In genomic region chr20:32777177-32777956, GRCh38 we compare ENCODE assay signal across 17 cellular contexts. TPM values are rescaled to one million over a fixed set of nuclear protein-coding genes. Genes with fewer than 3 reads are reported as not detected.
DNase-seq lines count a peak whose midpoint lies in the region; ATAC-seq, FAIRE-seq and TF ChIP-seq lines count a peak whose summit lies in the region.
"Had no signal": no experiment of that assay in that cellular context is flagged by ENCODE, and none has a peak within 500 bp of the region (broad histone marks: within the 10 kb centered on the region; RNA-seq: fewer than 3 reads in every experiment).

No MANE protein-coding gene starts in this region.

- H2AK5ac ChIP-seq in H1 (ENCODE audit: low read depth, low read length): no peak overlapping the region

- H3K79me2 ChIP-seq in H1 (ENCODE audit: control insufficient read depth in 1 of 2, insufficient read depth in 2 of 2, low read length in 2 of 2): peaks cover 46 to 100% of the 10 kb centered on the region in 2 experiments

- no peak overlapping the region for H3K14ac ChIP-seq in H1 (ENCODE audit: insufficient read length)

- no peak for TF ChIP-seq RAD21 in H1 (IDR thresholded peaks at IDR 0.05 in 1 of 2, conservative IDR thresholded peaks at IDR 0.05 in 1 of 2; ENCODE audit: low read depth in 2 of 2, low read length in 2 of 2)

- peak overlapping the region in 2 of 11 experiments; percentile 13 to 45; a peak in 3 of 22 replicates for H3K9ac ChIP-seq in BLaER1 treated with 17β-estradiol and CSF1 and Interleukin-3, amounts not matched to agents 10 nM and 100 nM
- H3K9ac ChIP-seq in HUES64 (ENCODE audit: low read depth, low read length): no peak overlapping the region
- no peak overlapping the region for H3K9ac ChIP-seq in H1 (replicated peaks in 1 of 4; ENCODE audit: extremely low read depth in 1 of 4, low read depth in 3 of 4, low read length in 3 of 4)
- H3K9ac ChIP-seq: GM23248, SK-N-SH had no signal

- peak overlapping the region in 1 of 11 experiments; percentile 24; a peak in 2 of 22 replicates for H3K27ac ChIP-seq in BLaER1 treated with 17β-estradiol and CSF1 and Interleukin-3, amounts not matched to agents 10 nM and 100 nM
- H3K27ac ChIP-seq in HUES64 (ENCODE audit: low read depth, low read length) (peak overlapping the region; percentile 27), H1 (ENCODE audit: low read depth, low read length) (no peak overlapping the region; the same call in 1 of the 2 replicates)
- H3K27ac ChIP-seq: ascending aorta, dorsolateral prefrontal cortex, GM23248, neutrophil had no signal

- peaks cover 7% of the 10 kb centered on the region for H3K79me1 ChIP-seq in H1 (ENCODE audit: low read depth, low read length)

- TF ChIP-seq CTCF in H1 (IDR thresholded peaks at IDR 0.05; ENCODE audit: control extremely low read depth in 1 of 3, insufficient read depth in 1 of 3, low read depth in 1 of 3, low read length in 3 of 3): no peak
- no peak for TF ChIP-seq CTCF in mucosa of descending colon (IDR thresholded peaks at IDR 0.05)

- H2BK15ac ChIP-seq in H1 (ENCODE audit: low read length): no peak overlapping the region

- H2BK5ac ChIP-seq in H1 (ENCODE audit: low read depth, low read length): no peak overlapping the region

- H2BK20ac ChIP-seq in H1 (ENCODE audit: low read length): no peak overlapping the region

- H2AFZ ChIP-seq in H1 (ENCODE audit: low read length): no peak overlapping the region
- H2AFZ ChIP-seq: GM23248 had no signal

- H2BK12ac ChIP-seq in H1 (ENCODE audit: low read depth, low read length): no peak overlapping the region

- no peak overlapping the region for H4K8ac ChIP-seq in H1 (ENCODE audit: extremely low read depth, insufficient read depth, low read length)

- H4K20me1 ChIP-seq in BLaER1 treated with 17β-estradiol and CSF1 and Interleukin-3, amounts not matched to agents 10 nM and 100 nM: peaks cover 0 to 18% (median 0%) of the 10 kb centered on the region in 11 experiments; a peak in 4 of 22 replicates
- H4K20me1 ChIP-seq in H1 (replicated peaks in 1 of 2; ENCODE audit: control insufficient read depth in 1 of 2, insufficient read depth in 2 of 2, low read length in 2 of 2): peaks cover 65 to 68% of the 10 kb centered on the region in 2 experiments

- H2BK120ac ChIP-seq in H1 (replicated peaks; ENCODE audit: low read depth, low read length): no peak overlapping the region

- H3K27me3 ChIP-seq in BLaER1 treated with 17β-estradiol and CSF1 and Interleukin-3, amounts not matched to agents 10 nM and 100 nM: no peaks in the 10 kb centered on the region
- no peaks in the 10 kb centered on the region for H3K27me3 ChIP-seq in HUES64 (ENCODE audit: insufficient read depth, low read length)
- H3K27me3 ChIP-seq in H1 (replicated peaks in 1 of 4; ENCODE audit: control insufficient read depth in 3 of 4, extremely low read depth in 1 of 4, insufficient read depth in 3 of 4, low read length in 3 of 4): no peaks in the 10 kb centered on the region
- H3K27me3 ChIP-seq: ascending aorta, dorsolateral prefrontal cortex, neutrophil had no signal

- DNase-seq in H1 (ENCODE audit: low read depth in 1 of 2, low spot score in 2 of 2) (no peak), mucosa of descending colon (no peak), LoVo (ENCODE audit: low spot score) (no peak), RPMI8226 (no peak), cerebellar nuclear complex (lab: John Stamatoyannopoulos, UW) (no peak)
- DNase-seq: activated CD8-positive, alpha-beta memory T cell treated with anti-CD3 and anti-CD28 coated beads for 24 hours; DMS79 treated with DMSO at 0.1 percent for 48 hours; dorsolateral prefrontal cortex; NCI-H1417 treated with DMSO at 0.1 percent for 48 hours had no signal

- H3K4me1 ChIP-seq in BLaER1 treated with 17β-estradiol and CSF1 and Interleukin-3, amounts not matched to agents 10 nM and 100 nM: peaks cover 36 to 68% (median 57%) of the 10 kb centered on the region in 10 experiments
- H3K4me1 ChIP-seq in HUES64 (ENCODE audit: insufficient read depth, low read length): peaks cover 59% of the 10 kb centered on the region
- H3K4me1 ChIP-seq in H1 (replicated peaks in 1 of 4; ENCODE audit: control insufficient read depth in 3 of 4, insufficient read depth in 4 of 4, low read length in 3 of 4): peaks cover 24 to 50% (median 34%) of the 10 kb centered on the region in 4 experiments
- H3K4me1 ChIP-seq in mucosa of descending colon (ENCODE audit: low read depth): no peaks in the 10 kb centered on the region
- H3K4me1 ChIP-seq: ascending aorta had no signal

- TF ChIP-seq POLR2A in H1 (IDR thresholded peaks at IDR 0.05; ENCODE audit: control extremely low read depth in 1 of 2, low read depth in 2 of 2, low read length in 2 of 2): no peak

- ATAC-seq in mucosa of descending colon (peak; percentile 14), GM18502 (IDR thresholded peaks at IDR 0.05; ENCODE audit: poor library complexity, unreplicated experiment) (no peak)

- 88% methylated on average over 8 of the region's 8 CpGs for WGBS in HUES64
- WGBS in H1 (ENCODE audit: extremely low coverage in 1 of 2, insufficient coverage in 1 of 2, insufficient read length in 1 of 2, insufficient replicate concordance in 2 of 2, low coverage in 1 of 2, low lambda C conversion rate in 2 of 2, missing lambda C conversion rate in 1 of 2), 2 experiments: 87% methylated on average over 8 of the region's 8 CpGs; no CpG with 5 or more reads in 1 of the 2 experiments

- H4K91ac ChIP-seq in H1 (replicated peaks; ENCODE audit: insufficient read length, low read length): no peak overlapping the region

- H4K5ac ChIP-seq in H1 (ENCODE audit: insufficient read length, low read depth, low read length): no peak overlapping the region

- H3K9me3 ChIP-seq in BLaER1 treated with 17β-estradiol and CSF1 and Interleukin-3, amounts not matched to agents 10 nM and 100 nM (replicated peaks in 1 of 11): no peaks in the 10 kb centered on the region
- H3K9me3 ChIP-seq in HUES64 (ENCODE audit: insufficient read depth, low read depth, low read length): no peaks in the 10 kb centered on the region
- H3K9me3 ChIP-seq in H1 (ENCODE audit: insufficient read depth in 2 of 2, low read depth in 1 of 2, low read length in 1 of 2): no peaks in the 10 kb centered on the region
- H3K9me3 ChIP-seq in mucosa of descending colon: no peaks in the 10 kb centered on the region
- H3K9me3 ChIP-seq: ascending aorta, neutrophil, SK-N-SH had no signal

- POLR2A ChIA-PET in H1 (lab: Charles Lee; ENCODE audit: partially characterized antibody): interaction anchor here (1.0 to 9.3 kb wide), 18 partner anchors 11 to 104 kb away, joined by 3 to 209 read pairs (median 6); partner anchors contain the start of genes C20orf203, COMMD7 and DNMT3B

- CTCF ChIA-PET in H1 (lab: Charles Lee; ENCODE audit: partially characterized antibody): interaction anchor here (0.6 to 9.4 kb wide), 28 partner anchors 9 to 116 kb away, joined by 3 to 221 read pairs (median 8); partner anchors contain the start of genes C20orf203, COMMD7 and EFCAB8

- H3K4me2 ChIP-seq in BLaER1 treated with 17β-estradiol and CSF1 and Interleukin-3, amounts not matched to agents 10 nM and 100 nM: peak overlapping the region; percentile 54 to 80 (median 65)
- peak overlapping the region; percentile 9 to 31; a peak in 3 of 4 replicates for H3K4me2 ChIP-seq in H1 (ENCODE audit: insufficient read depth in 1 of 2, low read depth in 2 of 2, low read length in 2 of 2)
- H3K4me2 ChIP-seq: SK-N-SH had no signal

- no peak for FAIRE-seq in H1 (lab: Jason Lieb, UNC)

- H3K56ac ChIP-seq in H1 (replicated peaks; ENCODE audit: insufficient read length, low read depth, low read length): no peak overlapping the region

- no peak for TF ChIP-seq EP300 in H1 (IDR thresholded peaks at IDR 0.05; ENCODE audit: borderline replicate concordance in 1 of 2, low read depth in 2 of 2, low read length in 2 of 2)

- H3K36me3 ChIP-seq in BLaER1 treated with 17β-estradiol and CSF1 and Interleukin-3, amounts not matched to agents 10 nM and 100 nM: no peaks in the 10 kb centered on the region
- H3K36me3 ChIP-seq in HUES64 (ENCODE audit: insufficient read depth, low read length) (peaks cover 90% of the 10 kb centered on the region), H1 (ENCODE audit: control insufficient read depth in 2 of 4, insufficient read depth in 4 of 4, low read length in 3 of 4) (peaks cover 21 to 92% (median 31%) of the 10 kb centered on the region in 4 experiments), mucosa of descending colon (ENCODE audit: low read depth) (no peaks in the 10 kb centered on the region)
- H3K36me3 ChIP-seq: ascending aorta, neutrophil had no signal

- no peak overlapping the region for H3K4me3 ChIP-seq in BLaER1 treated with 17β-estradiol and CSF1 and Interleukin-3, amounts not matched to agents 10 nM and 100 nM
- H3K4me3 ChIP-seq in HUES64 (ENCODE audit: low read length): no peak overlapping the region
- H3K4me3 ChIP-seq in H1 (ENCODE audit: extremely low read depth in 1 of 4, insufficient read depth in 2 of 4, low read depth in 3 of 4, low read length in 4 of 4): no peak overlapping the region
- H3K4me3 ChIP-seq in mucosa of descending colon: no peak overlapping the region
- H3K4me3 ChIP-seq: ascending aorta, dorsolateral prefrontal cortex, GM23248 had no signal

- H3K23me2 ChIP-seq in H1 (ENCODE audit: low read depth, low read length): no peaks in the 10 kb centered on the region

- intact Hi-C loops in mucosa of descending colon (cut with DNase I, micrococcal nuclease): loop anchor here (5.0 to 10.0 kb wide), 2 partner anchors 103 to 105 kb away; partner anchors contain the start of gene C20orf203 (in 2 of the 2)

- H3K23ac ChIP-seq in H1 (ENCODE audit: insufficient read length): no peak overlapping the region

- no peak overlapping the region; the same call in 1 of the 2 replicates for H3K18ac ChIP-seq in H1 (ENCODE audit: extremely low read depth, low read length)

- no peak overlapping the region for H3K4ac ChIP-seq in H1 (replicated peaks; ENCODE audit: insufficient read length, low read depth, low read length)

RNA-seq across cellular contexts. Expression of gene DNMT3B, which starts 15.2 kb away (rescaled TPM):
- polyA plus RNA-seq in HUES64 (2013, experiment 1 of 2): 348 TPM
- polyA plus RNA-seq in HUES64 (2013, experiment 2 of 2): 271 TPM
- 1,016 and 1,038 TPM in 2 replicates for total RNA-seq in H1 (2021; fragmentation: NEBNext Ultra II Directional; extraction: Animal tissue kit (Norgen Biotek cat#: 25700))
- 433 and 469 TPM in 2 replicates for polyA plus RNA-seq in H1 (2011; rRNA removed)
- 457 TPM for polyA plus RNA-seq in H1 (2011; cell fraction: cytosol; rRNA removed)
- 676 TPM for polyA plus RNA-seq in H1 (2011; cell fraction: nucleus; rRNA removed)
- 568 to 702 TPM (median 611 TPM) in 4 replicates for polyA plus RNA-seq in H1 (2012, experiment 1 of 2)
- 410 TPM for polyA plus RNA-seq in H1 (2012, experiment 2 of 2)
- 587 TPM for polyA plus RNA-seq in H1 (2013, experiment 1 of 2)
- polyA plus RNA-seq in H1 (2013, experiment 2 of 2): 555 TPM
- polyA minus RNA-seq in H1 (2011; rRNA and poly(A)+ RNA removed): 327 and 359 TPM in 2 replicates
- 389 TPM for polyA minus RNA-seq in H1 (2011; cell fraction: cytosol; rRNA and poly(A)+ RNA removed)
- 257 TPM for polyA minus RNA-seq in H1 (2011; cell fraction: nucleus; rRNA and poly(A)+ RNA removed)
- total RNA-seq in mucosa of descending colon: 1 to 10 TPM in 2 of 3 donors, under 1 TPM in 1; 0.95 to 1.3 (median 1.2) TPM
- polyA plus RNA-seq: IgD-negative memory B cell had no signal

RNA-seq across cellular contexts. Expression of gene COMMD7, which starts 34.1 kb away (rescaled TPM):
- 46.8 TPM for polyA plus RNA-seq in HUES64 (2013, experiment 1 of 2)
- polyA plus RNA-seq in HUES64 (2013, experiment 2 of 2): 42.3 TPM
- 48.8 and 48.9 TPM in 2 replicates for total RNA-seq in H1 (2021; fragmentation: NEBNext Ultra II Directional; extraction: Animal tissue kit (Norgen Biotek cat#: 25700))
- polyA plus RNA-seq in H1 (2011; rRNA removed): 39.4 and 39.8 TPM in 2 replicates
- 41.8 TPM for polyA plus RNA-seq in H1 (2011; cell fraction: cytosol; rRNA removed)
- 37.4 TPM for polyA plus RNA-seq in H1 (2011; cell fraction: nucleus; rRNA removed)
- 37.7 to 43.8 TPM (median 39.0 TPM) in 4 replicates for polyA plus RNA-seq in H1 (2012, experiment 1 of 2)
- polyA plus RNA-seq in H1 (2012, experiment 2 of 2): 51.1 TPM
- polyA plus RNA-seq in H1 (2013, experiment 1 of 2): 50.4 TPM
- 48.5 TPM for polyA plus RNA-seq in H1 (2013, experiment 2 of 2)
- polyA minus RNA-seq in H1 (2011; rRNA and poly(A)+ RNA removed): 26.8 and 28.1 TPM in 2 replicates
- 16.2 TPM for polyA minus RNA-seq in H1 (2011; cell fraction: cytosol; rRNA and poly(A)+ RNA removed)
- 27.2 TPM for polyA minus RNA-seq in H1 (2011; cell fraction: nucleus; rRNA and poly(A)+ RNA removed)
- total RNA-seq in mucosa of descending colon: 10 to 100 TPM; 29.6 to 37.0 (median 36.6) TPM

RNA-seq across cellular contexts. Expression of gene MAPRE1, which starts 42.4 kb away (rescaled TPM):
- polyA plus RNA-seq in HUES64 (2013, experiment 1 of 2): 138 TPM
- polyA plus RNA-seq in HUES64 (2013, experiment 2 of 2): 148 TPM
- 170 and 173 TPM in 2 replicates for total RNA-seq in H1 (2021; fragmentation: NEBNext Ultra II Directional; extraction: Animal tissue kit (Norgen Biotek cat#: 25700))
- polyA plus RNA-seq in H1 (2011; rRNA removed): 51.9 and 74.5 TPM in 2 replicates
- polyA plus RNA-seq in H1 (2011; cell fraction: cytosol; rRNA removed): 98.6 TPM
- polyA plus RNA-seq in H1 (2011; cell fraction: nucleus; rRNA removed): 20.6 TPM
- 98.2 to 158 TPM (median 111 TPM) in 4 replicates for polyA plus RNA-seq in H1 (2012, experiment 1 of 2)
- 22.4 TPM for polyA plus RNA-seq in H1 (2012, experiment 2 of 2)
- polyA plus RNA-seq in H1 (2013, experiment 1 of 2): 83.8 TPM
- polyA plus RNA-seq in H1 (2013, experiment 2 of 2): 85.3 TPM
- 78.7 and 87.3 TPM in 2 replicates for polyA minus RNA-seq in H1 (2011; rRNA and poly(A)+ RNA removed)
- 59.3 TPM for polyA minus RNA-seq in H1 (2011; cell fraction: cytosol; rRNA and poly(A)+ RNA removed)
- 32.8 TPM for polyA minus RNA-seq in H1 (2011; cell fraction: nucleus; rRNA and poly(A)+ RNA removed)
- total RNA-seq in mucosa of descending colon: 100 to 1,000 TPM in 1 of 3 donors, 10 to 100 TPM in 2; 66.9 to 142 (median 85.9) TPM

Comparison
In these comparisons a context has a peak if more than half of its experiments do, and no peak if none do; other contexts are left out.
1. RNA of gene DNMT3B, which starts 15.2 kb away (total RNA-seq): 1,016 to 1,038 TPM in H1; 0.95 to 1.3 TPM in mucosa of descending colon; every median in the first group is over 100 times any median in the second.